ENCODE assay signal across 1 cellular context in genomic region chr1:53878492-53879105, GRCh38.
TF ChIP-seq lines count a peak whose summit lies in the region.

No MANE protein-coding gene starts in this region.

TF ChIP-seq in GM12878, 131 proteins besides CTCF, POLR2A, EP300 and RAD21:
- TF ChIP-seq TCF3 (IDR thresholded peaks at IDR 0.05; ENCODE audit: borderline replicate concordance, insufficient read depth, low read depth, low read length), result no peak
- TF ChIP-seq, protein P1, sequence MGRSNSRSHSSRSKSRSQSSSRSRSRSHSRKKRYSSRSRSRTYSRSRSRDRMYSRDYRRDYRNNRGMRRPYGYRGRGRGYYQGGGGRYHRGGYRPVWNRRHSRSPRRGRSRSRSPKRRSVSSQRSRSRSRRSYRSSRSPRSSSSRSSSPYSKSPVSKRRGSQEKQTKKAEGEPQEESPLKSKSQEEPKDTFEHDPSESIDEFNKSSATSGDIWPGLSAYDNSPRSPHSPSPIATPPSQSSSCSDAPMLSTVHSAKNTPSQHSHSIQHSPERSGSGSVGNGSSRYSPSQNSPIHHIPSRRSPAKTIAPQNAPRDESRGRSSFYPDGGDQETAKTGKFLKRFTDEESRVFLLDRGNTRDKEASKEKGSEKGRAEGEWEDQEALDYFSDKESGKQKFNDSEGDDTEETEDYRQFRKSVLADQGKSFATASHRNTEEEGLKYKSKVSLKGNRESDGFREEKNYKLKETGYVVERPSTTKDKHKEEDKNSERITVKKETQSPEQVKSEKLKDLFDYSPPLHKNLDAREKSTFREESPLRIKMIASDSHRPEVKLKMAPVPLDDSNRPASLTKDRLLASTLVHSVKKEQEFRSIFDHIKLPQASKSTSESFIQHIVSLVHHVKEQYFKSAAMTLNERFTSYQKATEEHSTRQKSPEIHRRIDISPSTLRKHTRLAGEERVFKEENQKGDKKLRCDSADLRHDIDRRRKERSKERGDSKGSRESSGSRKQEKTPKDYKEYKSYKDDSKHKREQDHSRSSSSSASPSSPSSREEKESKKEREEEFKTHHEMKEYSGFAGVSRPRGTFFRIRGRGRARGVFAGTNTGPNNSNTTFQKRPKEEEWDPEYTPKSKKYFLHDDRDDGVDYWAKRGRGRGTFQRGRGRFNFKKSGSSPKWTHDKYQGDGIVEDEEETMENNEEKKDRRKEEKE (IDR thresholded peaks at IDR 0.05), result no peak
- TF ChIP-seq ZNF622 (IDR thresholded peaks at IDR 0.05), result no peak
- TF ChIP-seq STAT3 (IDR thresholded peaks at IDR 0.05; ENCODE audit: low read depth, low read length), result no peak
- peak; percentile 72 for TF ChIP-seq SMC3 (IDR thresholded peaks at IDR 0.05; ENCODE audit: borderline replicate concordance, low read length)
- TF ChIP-seq FOXM1 (IDR thresholded peaks at IDR 0.05; ENCODE audit: low read depth, low read length), result no peak
- TF ChIP-seq, protein P2, sequence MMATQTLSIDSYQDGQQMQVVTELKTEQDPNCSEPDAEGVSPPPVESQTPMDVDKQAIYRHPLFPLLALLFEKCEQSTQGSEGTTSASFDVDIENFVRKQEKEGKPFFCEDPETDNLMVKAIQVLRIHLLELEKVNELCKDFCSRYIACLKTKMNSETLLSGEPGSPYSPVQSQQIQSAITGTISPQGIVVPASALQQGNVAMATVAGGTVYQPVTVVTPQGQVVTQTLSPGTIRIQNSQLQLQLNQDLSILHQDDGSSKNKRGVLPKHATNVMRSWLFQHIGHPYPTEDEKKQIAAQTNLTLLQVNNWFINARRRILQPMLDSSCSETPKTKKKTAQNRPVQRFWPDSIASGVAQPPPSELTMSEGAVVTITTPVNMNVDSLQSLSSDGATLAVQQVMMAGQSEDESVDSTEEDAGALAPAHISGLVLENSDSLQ (IDR thresholded peaks at IDR 0.05), result no peak
- TF ChIP-seq TCF7 (IDR thresholded peaks at IDR 0.05; ENCODE audit: borderline replicate concordance), result peak; percentile 56; the same call in 1 of the 2 replicates
- TF ChIP-seq SMARCA5 (IDR thresholded peaks at IDR 0.05), result no peak
- no peak for TF ChIP-seq NFYA (IDR thresholded peaks at IDR 0.05; ENCODE audit: borderline replicate concordance, low read depth, low read length)
- TF ChIP-seq, protein P3, sequence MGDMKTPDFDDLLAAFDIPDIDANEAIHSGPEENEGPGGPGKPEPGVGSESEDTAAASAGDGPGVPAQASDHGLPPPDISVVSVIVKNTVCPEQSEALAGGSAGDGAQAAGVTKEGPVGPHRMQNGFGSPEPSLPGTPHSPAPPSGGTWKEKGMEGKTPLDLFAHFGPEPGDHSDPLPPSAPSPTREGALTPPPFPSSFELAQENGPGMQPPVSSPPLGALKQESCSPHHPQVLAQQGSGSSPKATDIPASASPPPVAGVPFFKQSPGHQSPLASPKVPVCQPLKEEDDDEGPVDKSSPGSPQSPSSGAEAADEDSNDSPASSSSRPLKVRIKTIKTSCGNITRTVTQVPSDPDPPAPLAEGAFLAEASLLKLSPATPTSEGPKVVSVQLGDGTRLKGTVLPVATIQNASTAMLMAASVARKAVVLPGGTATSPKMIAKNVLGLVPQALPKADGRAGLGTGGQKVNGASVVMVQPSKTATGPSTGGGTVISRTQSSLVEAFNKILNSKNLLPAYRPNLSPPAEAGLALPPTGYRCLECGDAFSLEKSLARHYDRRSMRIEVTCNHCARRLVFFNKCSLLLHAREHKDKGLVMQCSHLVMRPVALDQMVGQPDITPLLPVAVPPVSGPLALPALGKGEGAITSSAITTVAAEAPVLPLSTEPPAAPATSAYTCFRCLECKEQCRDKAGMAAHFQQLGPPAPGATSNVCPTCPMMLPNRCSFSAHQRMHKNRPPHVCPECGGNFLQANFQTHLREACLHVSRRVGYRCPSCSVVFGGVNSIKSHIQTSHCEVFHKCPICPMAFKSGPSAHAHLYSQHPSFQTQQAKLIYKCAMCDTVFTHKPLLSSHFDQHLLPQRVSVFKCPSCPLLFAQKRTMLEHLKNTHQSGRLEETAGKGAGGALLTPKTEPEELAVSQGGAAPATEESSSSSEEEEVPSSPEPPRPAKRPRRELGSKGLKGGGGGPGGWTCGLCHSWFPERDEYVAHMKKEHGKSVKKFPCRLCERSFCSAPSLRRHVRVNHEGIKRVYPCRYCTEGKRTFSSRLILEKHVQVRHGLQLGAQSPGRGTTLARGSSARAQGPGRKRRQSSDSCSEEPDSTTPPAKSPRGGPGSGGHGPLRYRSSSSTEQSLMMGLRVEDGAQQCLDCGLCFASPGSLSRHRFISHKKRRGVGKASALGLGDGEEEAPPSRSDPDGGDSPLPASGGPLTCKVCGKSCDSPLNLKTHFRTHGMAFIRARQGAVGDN (IDR thresholded peaks at IDR 0.05), result no peak
